Comparison of ENCODE assay signal across 19 cellular contexts in the genomic region with DNA sequence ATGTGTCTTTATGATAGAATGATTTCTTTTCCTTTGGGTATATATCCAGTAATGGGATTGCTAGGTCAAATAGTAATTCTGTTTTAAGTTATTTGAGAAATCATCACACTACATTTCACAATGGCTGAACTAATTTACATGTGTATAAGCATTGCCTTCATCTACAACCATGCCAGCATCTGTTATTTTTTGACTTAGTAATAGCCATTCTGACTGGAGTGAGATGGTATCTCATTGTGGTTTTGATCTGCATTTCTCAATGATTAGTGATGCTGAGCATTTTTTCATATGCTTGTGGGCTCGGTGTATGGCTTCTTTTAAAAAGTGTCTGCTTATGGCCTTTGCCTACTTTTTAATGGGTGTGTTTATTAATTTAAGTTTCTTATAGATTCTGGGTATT.
DNase-seq lines count a peak whose midpoint lies in the region; ATAC-seq, FAIRE-seq and TF ChIP-seq lines count a peak whose summit lies in the region.
"Had no signal": no experiment of that assay in that cellular context is flagged by ENCODE, and none has a peak within 500 bp of the region (broad histone marks: within the 10 kb centered on the region; RNA-seq: fewer than 3 reads in every experiment).

No MANE protein-coding gene starts in this region.

- no peaks in the 10 kb centered on the region for H3K27me3 ChIP-seq in left lung
- H3K27me3 ChIP-seq: heart left ventricle had no signal

- DNase-seq in EL (peak; percentile 91), RCC 7860 (ENCODE audit: low spot score) (peak; percentile 33), epithelial cell of esophagus (ENCODE audit: low read depth) (peak; percentile 38), kidney tubule cell (ENCODE audit: low spot score) (peak; percentile 71), left lung (no peak), DMS53 treated with DMSO at 0.1 percent for 48 hours (lab: John Stamatoyannopoulos, UW; ENCODE audit: unreplicated experiment) (no peak), NCI-H1105 (lab: John Stamatoyannopoulos, UW) (no peak)
- DNase-seq: activated CD4-positive, alpha-beta memory T cell treated with anti-CD3 and anti-CD28 coated beads, Interleukin-2, amount 10 ng/mL, durations not matched to agents 7 days and 5 days; activated naive CD8-positive, alpha-beta T cell treated with anti-CD3 and anti-CD28 coated beads, Interleukin-2, amount 10 ng/mL, durations not matched to agents 7 days and 5 days; activated T-cell treated with anti-CD3 and anti-CD28 coated beads, Interleukin-2, amount 50 U/mL, for 72 hours; heart left ventricle; islet precursor cell; KBM-7; NCI-H1092 treated with DMSO at 0.1 percent for 48 hours; NCI-H774; substantia nigra; T-cell; WERI-Rb-1 had no signal

- TF ChIP-seq CTCF in epithelial cell of esophagus (IDR thresholded peaks at IDR 0.05; ENCODE audit: insufficient read depth, low read depth, low read length, missing control alignments) = no peak
- TF ChIP-seq CTCF in left lung (IDR thresholded peaks at IDR 0.05) = no peak

- peak; percentile 43 for FAIRE-seq in RCC 7860 (lab: Jason Lieb, UNC)

- H3K4me3 ChIP-seq in epithelial cell of esophagus (ENCODE audit: low read length) (no peak overlapping the region), left lung (no peak overlapping the region)
- H3K4me3 ChIP-seq: heart left ventricle had no signal

- no peaks in the 10 kb centered on the region for H3K36me3 ChIP-seq in left lung
- H3K36me3 ChIP-seq: heart left ventricle, WERI-Rb-1 had no signal

- no peaks in the 10 kb centered on the region for H3K9me3 ChIP-seq in left lung
- H3K9me3 ChIP-seq: heart left ventricle had no signal

- intact Hi-C loops in left lung (cut with DNase I) = no loop called here

- ATAC-seq in GM21423 (IDR thresholded peaks at IDR 0.05; ENCODE audit: unreplicated experiment) = no peak
- no peak for ATAC-seq in left lung
- ATAC-seq: activated T-cell treated with anti-CD3 and anti-CD28 coated beads, Interleukin-2, amount 50 U/mL, for 72 hours; heart left ventricle; T-cell had no signal

- peaks cover 0 to 4% of the 10 kb centered on the region in 2 donors for H3K4me1 ChIP-seq in left lung
- H3K4me1 ChIP-seq: heart left ventricle had no signal

- H3K27ac ChIP-seq in left lung = no peak overlapping the region
- H3K27ac ChIP-seq: heart left ventricle, WERI-Rb-1 had no signal

Comparison
In these comparisons a context has a peak if more than half of its experiments do, and no peak if none do; other contexts are left out.
1. DNase-seq: peak in EL (single experiment), RCC 7860 (single experiment), epithelial cell of esophagus (single experiment) and kidney tubule cell (single experiment); none in left lung (0 of 2), DMS53 treated with DMSO at 0.1 percent for 48 hours (single experiment) and NCI-H1105 (single experiment).